Comparison of ENCODE assay signal across 20 cellular contexts in the genomic region with DNA sequence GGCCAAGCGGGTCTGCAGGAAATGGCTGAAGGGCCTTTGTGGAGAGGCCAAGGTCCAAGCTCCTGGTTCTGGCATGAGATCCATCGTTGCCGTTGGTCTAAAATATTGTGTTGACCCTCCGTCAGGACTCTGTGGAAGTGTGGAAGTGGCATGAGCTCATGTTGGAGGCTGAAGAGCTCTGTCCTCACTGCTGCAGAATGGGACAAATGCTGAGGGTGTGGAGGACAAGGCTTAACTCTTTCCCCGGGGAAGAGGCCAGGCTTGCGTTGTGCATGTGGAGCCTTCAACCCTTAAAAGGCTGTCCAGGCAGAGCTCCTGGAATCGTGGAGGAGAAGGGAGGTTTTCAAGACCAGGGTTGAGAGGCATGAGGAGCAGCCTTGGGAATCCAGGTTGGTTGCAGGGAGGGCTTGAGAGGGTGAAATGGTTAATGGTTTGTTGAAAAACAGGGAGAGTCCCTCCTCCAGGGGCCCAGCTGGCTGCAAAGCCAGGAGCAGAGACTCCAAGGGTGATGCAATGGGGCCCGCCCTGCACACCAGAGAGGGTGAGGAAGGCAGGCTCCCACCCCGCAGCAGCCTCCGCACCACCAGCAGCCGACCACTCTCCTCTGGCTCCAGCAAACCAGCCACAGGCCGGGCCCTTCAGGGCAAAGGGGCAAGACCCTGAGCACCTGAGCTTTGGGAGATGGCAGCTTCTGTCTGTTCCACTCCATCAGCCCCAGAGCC. TPM values are rescaled to one million over a fixed set of nuclear protein-coding genes. Genes with fewer than 3 reads are reported as not detected.
A peak's percentile ranks its signal among the peaks of the same experiment; 100 is the strongest.
DNase-seq lines count a peak whose midpoint lies in the region; ATAC-seq and TF ChIP-seq lines count a peak whose summit lies in the region.
"Had no signal": no experiment of that assay in that cellular context is flagged by ENCODE, and none has a peak within 500 bp of the region (broad histone marks: within the 10 kb centered on the region; RNA-seq: fewer than 3 reads in every experiment).

No MANE protein-coding gene starts in this region.

- POLR2A ChIA-PET in PC-9 (lab: Charles Lee; ENCODE audit: unreplicated experiment), result interaction anchor here (0.5 kb wide), 1 partner anchor 38 kb away, joined by 4 read pairs; no protein-coding TSS in a partner anchor

- H2BK12ac ChIP-seq in neuronal stem cell (ENCODE audit: low read length), result no peak overlapping the region

- H3K4ac ChIP-seq in neuronal stem cell (ENCODE audit: low read length), result no peak overlapping the region

- peak overlapping the region; percentile 96 for H4K8ac ChIP-seq in neuronal stem cell (ENCODE audit: low read depth, low read length)

- no peak overlapping the region for H3K9ac ChIP-seq in neuronal stem cell (ENCODE audit: low read depth, low read length, poor library complexity)

- H3K79me2 ChIP-seq in PC-9 (ENCODE audit: low read depth), result no peaks in the 10 kb centered on the region

- H3K9me3 ChIP-seq in PC-9 (ENCODE audit: insufficient read depth, low read depth) (0 out of 2 replicates have a peak, but pooled peaks cover 12% of the 10 kb centered on the region), neuronal stem cell (replicated peaks in 1 of 2; ENCODE audit: control insufficient read depth in 2 of 2, insufficient read depth in 1 of 2, low read depth in 1 of 2, low read length in 2 of 2) (no peaks in the 10 kb centered on the region), aorta (ENCODE audit: control insufficient read depth, low read length) (no peaks in the 10 kb centered on the region)
- H3K9me3 ChIP-seq: ovary, testis had no signal

- no peaks in the 10 kb centered on the region for H4K20me1 ChIP-seq in PC-9 (ENCODE audit: insufficient read depth)

- H3K4me2 ChIP-seq in PC-9 (0 out of 2 replicates have a peak overlapping the region, but pooled peaks have one; percentile 52), neuronal stem cell (ENCODE audit: insufficient read depth, low read length, poor library complexity, severe bottlenecking) (no peak overlapping the region)

- peak overlapping the region; percentile 12 for H3K18ac ChIP-seq in neuronal stem cell (ENCODE audit: low read length)

- CTCF ChIA-PET in PC-9 (lab: Charles Lee), result no interaction called here

- no peaks in the 10 kb centered on the region for H3K36me3 ChIP-seq in PC-9 (ENCODE audit: low read depth)
- no peaks in the 10 kb centered on the region for H3K36me3 ChIP-seq in neuronal stem cell (replicated peaks in 1 of 2; ENCODE audit: control insufficient read depth in 2 of 2, insufficient read depth in 2 of 2, low read length in 2 of 2)
- H3K36me3 ChIP-seq in aorta (ENCODE audit: control insufficient read depth in 1 of 2, insufficient read depth in 2 of 2, low read length in 1 of 2), result no peaks in the 10 kb centered on the region
- H3K36me3 ChIP-seq: ovary had no signal

- no peak overlapping the region for H4K91ac ChIP-seq in neuronal stem cell (ENCODE audit: low read depth, low read length, poor library complexity)

- no peaks in the 10 kb centered on the region for H3K9me2 ChIP-seq in PC-9 (ENCODE audit: insufficient read depth)

- H3K79me1 ChIP-seq in neuronal stem cell (ENCODE audit: low read depth, low read length), result no peaks in the 10 kb centered on the region

- WGBS in neuronal stem cell (ENCODE audit: extremely low coverage in 2 of 2, insufficient read length in 2 of 2, insufficient replicate concordance in 1 of 2), 2 donors, result no CpG with 5 or more reads among the region's 12 CpGs
- WGBS in aorta, 2 donors, result 90 to 92% methylated on average over 12 of the region's 12 CpGs

- BruUV-seq in PC-9 (replicated peaks; lab: Mats Ljungman, UMichigan), result no TSS peak

- peak overlapping the region; percentile 47 for H3K14ac ChIP-seq in neuronal stem cell (ENCODE audit: low read length)

- no peak overlapping the region for H2BK120ac ChIP-seq in neuronal stem cell (ENCODE audit: low read depth, low read length)

- intact Hi-C loops in PC-9 (cut with micrococcal nuclease; ENCODE audit: unreplicated experiment), result no loop called here
- intact Hi-C loops in aorta (cut with DNase I), result loop anchor here in 1 of 2 donors (5.0 kb wide), 2 partner anchors 61 to 336 kb away; no protein-coding TSS in a partner anchor
- intact Hi-C loops in head of caudate nucleus (cut with DNase I), result no loop called here

- no peak for DNase-seq in PC-9
- peak; percentile 41 for DNase-seq in fibroblast of the aortic adventitia (ENCODE audit: low read depth)
- DNase-seq in neuronal stem cell (ENCODE audit: low spot score), result no peak
- peak in 1 of 2 donors; percentile 72 for DNase-seq in aorta
- DNase-seq in head of caudate nucleus, result no peak
- DNase-seq in inferior parietal cortex (ENCODE audit: extremely low spot score), result no peak
- DNase-seq: activated CD4-positive, alpha-beta T cell treated with anti-CD3 and anti-CD28 coated beads for 48 hours; activated effector memory CD4-positive, alpha-beta T cell treated with anti-CD3 and anti-CD28 coated beads, Interleukin-2, amount 50 U/mL, for 16 hours; AML-193; Kasumi-1; kidney; naive thymus-derived CD8-positive, alpha-beta T cell; NCI-H1417; NCI-H524 treated with DMSO at 0.1 percent for 48 hours; ovary; SIG-M5; T-cell; testis had no signal

- peak overlapping the region; percentile 84; the same call in 1 of the 2 replicates for H3K27ac ChIP-seq in PC-9
- no peak overlapping the region for H3K27ac ChIP-seq in neuronal stem cell (replicated peaks; ENCODE audit: low read length)
- H3K27ac ChIP-seq in aorta (ENCODE audit: low read depth in 1 of 2, low read length in 2 of 2), result no peak overlapping the region
- H3K27ac ChIP-seq: ovary, testis had no signal

- peaks cover 53% of the 10 kb centered on the region for H3F3A ChIP-seq in PC-9 (ENCODE audit: insufficient read depth, low read depth)

- ATAC-seq in aorta (ENCODE audit: low FRiP score), result peak; percentile 85
- no peak for ATAC-seq in GM21526 (IDR thresholded peaks at IDR 0.05; ENCODE audit: low FRiP score, unreplicated experiment)
- ATAC-seq: HCT116; naive thymus-derived CD8-positive, alpha-beta T cell; T-cell had no signal

- H3K27me3 ChIP-seq in PC-9 (ENCODE audit: insufficient read depth, low read depth) (no peaks in the 10 kb centered on the region), neuronal stem cell (ENCODE audit: control insufficient read depth in 3 of 3, insufficient read depth in 3 of 3, low read depth in 1 of 3, low read length in 3 of 3) (peaks cover 0 to 3% (median 0%) of the 10 kb centered on the region in 3 experiments), aorta (ENCODE audit: control insufficient read depth in 1 of 2, insufficient read depth in 2 of 2, low read length in 1 of 2) (no peaks in the 10 kb centered on the region)
- H3K27me3 ChIP-seq: ovary, testis had no signal

- H2BK5ac ChIP-seq in neuronal stem cell (ENCODE audit: low read length), result no peak overlapping the region

- TF ChIP-seq CTCF in PC-9 (conservative IDR thresholded peaks at IDR 0.05), result no peak
- no peak for TF ChIP-seq CTCF in fibroblast of the aortic adventitia (IDR thresholded peaks at IDR 0.05; ENCODE audit: insufficient read depth, low read length)

- H2AK5ac ChIP-seq in neuronal stem cell (ENCODE audit: low read depth, low read length), result no peak overlapping the region

- H2AFZ ChIP-seq in PC-9 (no peak overlapping the region), neuronal stem cell (ENCODE audit: low read length) (no peak overlapping the region)

- H3K23ac ChIP-seq in neuronal stem cell (ENCODE audit: low read depth, low read length, poor library complexity), result no peak overlapping the region

- H3K4me3 ChIP-seq in PC-9 (no peak overlapping the region), fibroblast of the aortic adventitia (ENCODE audit: low read depth, low read length) (no peak overlapping the region), neuronal stem cell (ENCODE audit: low read length in 2 of 2) (no peak overlapping the region), aorta (ENCODE audit: low read length in 2 of 2) (no peak overlapping the region)
- H3K4me3 ChIP-seq: ovary, testis had no signal

- peak overlapping the region; percentile 3 for H2BK15ac ChIP-seq in neuronal stem cell (ENCODE audit: low read length)

- peaks cover 93% of the 10 kb centered on the region for H3K4me1 ChIP-seq in PC-9 (replicated peaks; ENCODE audit: insufficient read depth)
- peaks cover 0 to 3% of the 10 kb centered on the region in 2 donors for H3K4me1 ChIP-seq in neuronal stem cell (ENCODE audit: control insufficient read depth in 2 of 2, insufficient read depth in 1 of 2, low read depth in 1 of 2, low read length in 2 of 2)
- H3K4me1 ChIP-seq in aorta (ENCODE audit: control insufficient read depth in 1 of 2, insufficient read depth in 2 of 2, low read length in 2 of 2), result no peaks in the 10 kb centered on the region
- H3K4me1 ChIP-seq: testis had no signal

RNA-seq across cellular contexts. Expression of gene AHCYL1, which starts 6.7 kb away (rescaled TPM):
- total RNA-seq in PC-9 (2021), result 143 and 147 TPM in 2 replicates
- total RNA-seq in fibroblast of the aortic adventitia (ENCODE audit: low replicate concordance), result 48.5 and 59.3 TPM in 2 replicates
- polyA plus RNA-seq in neuronal stem cell (2013, experiment 1 of 2), result 93.0 TPM
- 96.3 TPM for polyA plus RNA-seq in neuronal stem cell (2013, experiment 2 of 2)
- total RNA-seq in aorta, result 10 to 100 TPM; 69.0 to 79.0 TPM
- 10 to 100 TPM; 41.9 to 50.0 TPM for polyA plus RNA-seq in aorta

RNA-seq across cellular contexts. Expression of gene STRIP1, which starts 56.6 kb away (rescaled TPM):
- total RNA-seq in PC-9 (2021) (32.1 and 36.5 TPM in 2 replicates), fibroblast of the aortic adventitia (ENCODE audit: low replicate concordance) (29.0 and 50.3 TPM in 2 replicates), aorta (10 to 100 TPM; 28.6 to 45.9 TPM)
- 30.2 TPM for polyA plus RNA-seq in neuronal stem cell (2013, experiment 1 of 2)
- polyA plus RNA-seq in neuronal stem cell (2013, experiment 2 of 2), result 29.8 TPM
- polyA plus RNA-seq in aorta, result 10 to 100 TPM in 1 of 2 donors, 1 to 10 TPM in 1; 8.3 to 26.0 TPM
